In the genomic region with DNA sequence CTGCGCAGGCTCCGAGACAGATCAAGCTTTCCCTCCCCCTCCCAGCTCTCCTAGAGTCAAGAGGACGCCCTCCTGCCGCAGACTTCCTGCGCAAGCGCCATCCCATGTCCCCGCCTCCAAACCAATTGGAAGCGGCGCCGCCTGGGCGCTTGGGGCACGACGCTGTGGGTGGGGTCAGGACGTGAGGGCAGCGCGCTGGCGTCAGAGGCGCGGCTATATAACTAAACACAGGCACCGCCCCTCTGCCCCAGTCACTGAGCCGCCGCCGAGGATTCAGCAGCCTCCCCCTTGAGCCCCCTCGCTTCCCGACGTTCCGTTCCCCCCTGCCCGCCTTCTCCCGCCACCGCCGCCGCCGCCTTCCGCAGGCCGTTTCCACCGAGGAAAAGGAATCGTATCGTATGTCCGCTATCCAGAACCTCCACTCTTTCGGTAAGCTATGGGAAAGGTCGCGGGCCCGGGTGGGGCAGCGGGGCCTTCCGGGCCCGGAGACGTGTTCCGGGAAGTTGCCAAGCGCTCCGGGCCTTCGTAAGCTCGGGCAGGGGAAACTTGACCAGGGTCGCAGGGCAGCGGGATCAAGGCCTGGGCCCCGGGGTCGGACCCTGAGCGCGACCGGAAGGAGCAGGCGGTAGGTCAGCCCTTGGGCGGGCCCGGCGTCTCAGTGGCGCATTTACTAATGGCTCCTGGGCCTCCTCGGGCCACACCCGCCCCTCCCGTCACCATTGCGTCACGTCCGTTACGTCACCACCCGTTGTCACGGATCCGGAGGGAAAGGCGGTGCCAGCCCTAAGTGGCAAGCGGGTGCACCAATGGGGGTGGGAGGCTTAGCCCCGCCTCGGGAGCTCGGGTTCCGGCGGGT, we compare ENCODE assay signal across 1 cellular context.
TF ChIP-seq lines count a peak whose summit lies in the region.

A gene (plus strand): TSS at position 245 of the 856 bp plus-strand sequence. CDS start 154 bp downstream, at position 399.

TF ChIP-seq in K562, 482 proteins besides CTCF, POLR2A, EP300 and RAD21 (continued from another document and continues in another):
- 0 out of 2 replicates have a peak, but pooled peaks have one; percentile 71 for TF ChIP-seq MTF1 (CRISPR knock-in tag; IDR thresholded peaks at IDR 0.05; ENCODE audit: borderline replicate concordance)
- TF ChIP-seq, protein P1, sequence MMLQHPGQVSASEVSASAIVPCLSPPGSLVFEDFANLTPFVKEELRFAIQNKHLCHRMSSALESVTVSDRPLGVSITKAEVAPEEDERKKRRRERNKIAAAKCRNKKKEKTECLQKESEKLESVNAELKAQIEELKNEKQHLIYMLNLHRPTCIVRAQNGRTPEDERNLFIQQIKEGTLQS (IDR thresholded peaks at IDR 0.05) = peak; percentile 100
- TF ChIP-seq, protein P1 (CRISPR knock-in tag; conservative IDR thresholded peaks at IDR 0.05) = peak; percentile 98
- TF ChIP-seq, protein P2, sequence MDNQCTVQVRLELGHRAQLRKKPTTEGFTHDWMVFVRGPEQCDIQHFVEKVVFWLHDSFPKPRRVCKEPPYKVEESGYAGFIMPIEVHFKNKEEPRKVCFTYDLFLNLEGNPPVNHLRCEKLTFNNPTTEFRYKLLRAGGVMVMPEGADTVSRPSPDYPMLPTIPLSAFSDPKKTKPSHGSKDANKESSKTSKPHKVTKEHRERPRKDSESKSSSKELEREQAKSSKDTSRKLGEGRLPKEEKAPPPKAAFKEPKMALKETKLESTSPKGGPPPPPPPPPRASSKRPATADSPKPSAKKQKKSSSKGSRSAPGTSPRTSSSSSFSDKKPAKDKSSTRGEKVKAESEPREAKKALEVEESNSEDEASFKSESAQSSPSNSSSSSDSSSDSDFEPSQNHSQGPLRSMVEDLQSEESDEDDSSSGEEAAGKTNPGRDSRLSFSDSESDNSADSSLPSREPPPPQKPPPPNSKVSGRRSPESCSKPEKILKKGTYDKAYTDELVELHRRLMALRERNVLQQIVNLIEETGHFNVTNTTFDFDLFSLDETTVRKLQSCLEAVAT (IDR thresholded peaks at IDR 0.05) = peak; percentile 96 to 98
- TF ChIP-seq MXI1 (IDR thresholded peaks at IDR 0.05; ENCODE audit: low read depth, low read length) = peak; percentile 31
- no peak for TF ChIP-seq HDAC8 (tag; IDR thresholded peaks at IDR 0.05)
- TF ChIP-seq, protein P3, sequence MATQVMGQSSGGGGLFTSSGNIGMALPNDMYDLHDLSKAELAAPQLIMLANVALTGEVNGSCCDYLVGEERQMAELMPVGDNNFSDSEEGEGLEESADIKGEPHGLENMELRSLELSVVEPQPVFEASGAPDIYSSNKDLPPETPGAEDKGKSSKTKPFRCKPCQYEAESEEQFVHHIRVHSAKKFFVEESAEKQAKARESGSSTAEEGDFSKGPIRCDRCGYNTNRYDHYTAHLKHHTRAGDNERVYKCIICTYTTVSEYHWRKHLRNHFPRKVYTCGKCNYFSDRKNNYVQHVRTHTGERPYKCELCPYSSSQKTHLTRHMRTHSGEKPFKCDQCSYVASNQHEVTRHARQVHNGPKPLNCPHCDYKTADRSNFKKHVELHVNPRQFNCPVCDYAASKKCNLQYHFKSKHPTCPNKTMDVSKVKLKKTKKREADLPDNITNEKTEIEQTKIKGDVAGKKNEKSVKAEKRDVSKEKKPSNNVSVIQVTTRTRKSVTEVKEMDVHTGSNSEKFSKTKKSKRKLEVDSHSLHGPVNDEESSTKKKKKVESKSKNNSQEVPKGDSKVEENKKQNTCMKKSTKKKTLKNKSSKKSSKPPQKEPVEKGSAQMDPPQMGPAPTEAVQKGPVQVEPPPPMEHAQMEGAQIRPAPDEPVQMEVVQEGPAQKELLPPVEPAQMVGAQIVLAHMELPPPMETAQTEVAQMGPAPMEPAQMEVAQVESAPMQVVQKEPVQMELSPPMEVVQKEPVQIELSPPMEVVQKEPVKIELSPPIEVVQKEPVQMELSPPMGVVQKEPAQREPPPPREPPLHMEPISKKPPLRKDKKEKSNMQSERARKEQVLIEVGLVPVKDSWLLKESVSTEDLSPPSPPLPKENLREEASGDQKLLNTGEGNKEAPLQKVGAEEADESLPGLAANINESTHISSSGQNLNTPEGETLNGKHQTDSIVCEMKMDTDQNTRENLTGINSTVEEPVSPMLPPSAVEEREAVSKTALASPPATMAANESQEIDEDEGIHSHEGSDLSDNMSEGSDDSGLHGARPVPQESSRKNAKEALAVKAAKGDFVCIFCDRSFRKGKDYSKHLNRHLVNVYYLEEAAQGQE (CRISPR knock-in tag; IDR thresholded peaks at IDR 0.05; ENCODE audit: low read depth) = no peak
- no peak for TF ChIP-seq ZNF408 (CRISPR knock-in tag; IDR thresholded peaks at IDR 0.05; ENCODE audit: low read depth)
- TF ChIP-seq DPF2 (IDR thresholded peaks at IDR 0.05) = peak; percentile 17; the same call in 1 of the 2 replicates
- peak in 1 of 2 experiments; percentile 19; a peak in 2 of 4 replicates for TF ChIP-seq HDAC1 (IDR thresholded peaks at IDR 0.05)
- TF ChIP-seq ZNF699 (CRISPR knock-in tag; IDR thresholded peaks at IDR 0.05; ENCODE audit: insufficient replicate concordance) = no peak
- TF ChIP-seq XRCC3 (IDR thresholded peaks at IDR 0.05) = no peak
- peak; percentile 40 to 73; a peak in 2 of 4 replicates for TF ChIP-seq SRF (CRISPR knock-in tag; IDR thresholded peaks at IDR 0.05)
- TF ChIP-seq TAF7 (tag; IDR thresholded peaks at IDR 0.05) = peak; percentile 98
- peak; percentile 98 for TF ChIP-seq OTX1 (CRISPR knock-in tag; IDR thresholded peaks at IDR 0.05)
- peak; percentile 78; the same call in 1 of the 2 replicates for TF ChIP-seq CTBP1 (IDR thresholded peaks at IDR 0.05; ENCODE audit: borderline replicate concordance)
- TF ChIP-seq KLF10 (CRISPR knock-in tag; IDR thresholded peaks at IDR 0.05) = no peak
- peak; percentile 86 for TF ChIP-seq JUNB (CRISPR knock-in tag; conservative IDR thresholded peaks at IDR 0.05)
- peak; percentile 66 for TF ChIP-seq SP2 (IDR thresholded peaks at IDR 0.05; ENCODE audit: extremely low read depth, low read depth, low read length, poor library complexity, severe bottlenecking)
- TF ChIP-seq, protein P4, sequence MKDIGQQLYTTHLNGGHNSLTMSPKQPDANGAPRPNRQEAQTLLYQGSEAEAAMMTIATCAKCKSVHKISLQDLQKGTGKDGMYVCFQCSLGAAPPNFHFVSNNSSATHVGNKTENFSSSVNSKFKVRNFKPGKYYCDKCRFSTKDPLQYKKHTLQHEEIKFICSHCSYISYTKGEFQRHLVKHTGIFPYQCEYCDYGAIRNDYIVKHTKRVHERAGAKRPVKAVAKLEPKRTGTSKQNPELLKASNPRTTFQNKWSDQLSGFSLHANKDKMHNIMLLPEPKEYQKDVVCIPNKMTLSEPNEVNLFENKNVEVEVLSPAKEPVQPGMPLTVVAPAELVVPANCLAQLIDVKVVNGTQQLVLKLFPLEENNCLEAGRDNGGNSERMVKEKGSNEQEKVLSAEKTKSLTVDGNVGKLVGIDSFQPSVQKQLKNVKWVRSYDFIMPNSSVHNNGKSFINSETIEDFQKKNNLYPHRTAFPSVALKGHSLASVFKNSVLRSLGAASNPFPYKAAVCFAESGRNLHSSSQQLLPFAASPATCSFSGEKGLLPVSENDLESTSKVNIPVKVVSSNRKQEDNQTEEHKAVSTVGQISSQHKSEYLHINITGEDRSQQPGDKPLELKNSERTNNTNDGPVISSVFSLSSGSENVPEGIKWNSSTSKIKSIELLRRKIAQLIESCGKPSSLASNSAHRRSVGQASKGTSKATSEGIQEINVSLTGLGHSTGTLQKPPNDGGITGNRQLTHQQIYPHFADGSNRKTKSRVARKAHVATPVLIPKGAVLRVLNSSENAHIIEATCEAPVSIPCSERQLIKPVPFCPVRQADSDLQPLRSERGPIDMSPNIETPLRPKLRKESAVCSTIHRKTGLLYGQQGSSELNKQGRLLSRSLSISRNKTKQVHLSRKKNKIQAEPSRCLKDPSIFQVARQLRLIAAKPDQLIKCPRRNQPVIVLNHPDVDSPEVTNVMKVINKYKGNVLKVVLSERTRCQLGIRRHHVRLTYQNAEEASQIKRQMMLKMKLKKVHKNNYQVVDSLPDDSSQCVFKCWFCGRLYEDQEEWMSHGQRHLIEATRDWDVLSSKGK (CRISPR knock-in tag; IDR thresholded peaks at IDR 0.05) = no peak
- TF ChIP-seq ETV1 (tag; conservative IDR thresholded peaks at IDR 0.05; ENCODE audit: low read depth) = peak; percentile 92
- no peak for TF ChIP-seq SRSF9 (IDR thresholded peaks at IDR 0.05; ENCODE audit: borderline replicate concordance, low read depth, low read length)
- no peak for TF ChIP-seq ZNF124 (CRISPR knock-in tag; IDR thresholded peaks at IDR 0.05)
- TF ChIP-seq, protein P5, sequence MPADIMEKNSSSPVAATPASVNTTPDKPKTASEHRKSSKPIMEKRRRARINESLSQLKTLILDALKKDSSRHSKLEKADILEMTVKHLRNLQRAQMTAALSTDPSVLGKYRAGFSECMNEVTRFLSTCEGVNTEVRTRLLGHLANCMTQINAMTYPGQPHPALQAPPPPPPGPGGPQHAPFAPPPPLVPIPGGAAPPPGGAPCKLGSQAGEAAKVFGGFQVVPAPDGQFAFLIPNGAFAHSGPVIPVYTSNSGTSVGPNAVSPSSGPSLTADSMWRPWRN (IDR thresholded peaks at IDR 0.05; ENCODE audit: low read depth) = no peak
- TF ChIP-seq TAF1 (IDR thresholded peaks at IDR 0.05; ENCODE audit: control insufficient read depth, extremely low read depth, insufficient read depth, low read length, severe bottlenecking) = peak; percentile 96
- TF ChIP-seq, protein P6, sequence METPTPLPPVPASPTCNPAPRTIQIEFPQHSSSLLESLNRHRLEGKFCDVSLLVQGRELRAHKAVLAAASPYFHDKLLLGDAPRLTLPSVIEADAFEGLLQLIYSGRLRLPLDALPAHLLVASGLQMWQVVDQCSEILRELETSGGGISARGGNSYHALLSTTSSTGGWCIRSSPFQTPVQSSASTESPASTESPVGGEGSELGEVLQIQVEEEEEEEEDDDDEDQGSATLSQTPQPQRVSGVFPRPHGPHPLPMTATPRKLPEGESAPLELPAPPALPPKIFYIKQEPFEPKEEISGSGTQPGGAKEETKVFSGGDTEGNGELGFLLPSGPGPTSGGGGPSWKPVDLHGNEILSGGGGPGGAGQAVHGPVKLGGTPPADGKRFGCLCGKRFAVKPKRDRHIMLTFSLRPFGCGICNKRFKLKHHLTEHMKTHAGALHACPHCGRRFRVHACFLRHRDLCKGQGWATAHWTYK (CRISPR knock-in tag; IDR thresholded peaks at IDR 0.05) = peak; percentile 97
- TF ChIP-seq STAT5A (IDR thresholded peaks at IDR 0.05; ENCODE audit: borderline replicate concordance, low read length) = no peak
- TF ChIP-seq SIRT6 (IDR thresholded peaks at IDR 0.05; ENCODE audit: low read depth, low read length) = no peak
- no peak for TF ChIP-seq EWSR1 (IDR thresholded peaks at IDR 0.05; ENCODE audit: borderline replicate concordance, low read depth, partially characterized antibody)
- peak; percentile 92; the same call in 1 of the 2 replicates for TF ChIP-seq FOXP1 (CRISPR knock-in tag; IDR thresholded peaks at IDR 0.05)
- TF ChIP-seq EP400 (IDR thresholded peaks at IDR 0.05) = peak; percentile 99; the same call in 1 of the 2 replicates
- TF ChIP-seq MTA3 (IDR thresholded peaks at IDR 0.05; ENCODE audit: borderline replicate concordance) = peak; percentile 99
- TF ChIP-seq, protein P7, sequence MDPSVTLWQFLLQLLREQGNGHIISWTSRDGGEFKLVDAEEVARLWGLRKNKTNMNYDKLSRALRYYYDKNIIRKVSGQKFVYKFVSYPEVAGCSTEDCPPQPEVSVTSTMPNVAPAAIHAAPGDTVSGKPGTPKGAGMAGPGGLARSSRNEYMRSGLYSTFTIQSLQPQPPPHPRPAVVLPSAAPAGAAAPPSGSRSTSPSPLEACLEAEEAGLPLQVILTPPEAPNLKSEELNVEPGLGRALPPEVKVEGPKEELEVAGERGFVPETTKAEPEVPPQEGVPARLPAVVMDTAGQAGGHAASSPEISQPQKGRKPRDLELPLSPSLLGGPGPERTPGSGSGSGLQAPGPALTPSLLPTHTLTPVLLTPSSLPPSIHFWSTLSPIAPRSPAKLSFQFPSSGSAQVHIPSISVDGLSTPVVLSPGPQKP (CRISPR knock-in tag; IDR thresholded peaks at IDR 0.05) = no peak
- TF ChIP-seq, protein P8, sequence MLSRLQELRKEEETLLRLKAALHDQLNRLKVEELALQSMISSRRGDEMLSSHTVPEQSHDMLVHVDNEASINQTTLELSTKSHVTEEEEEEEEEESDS (CRISPR knock-in tag; IDR thresholded peaks at IDR 0.05) = no peak
- TF ChIP-seq, protein P9, sequence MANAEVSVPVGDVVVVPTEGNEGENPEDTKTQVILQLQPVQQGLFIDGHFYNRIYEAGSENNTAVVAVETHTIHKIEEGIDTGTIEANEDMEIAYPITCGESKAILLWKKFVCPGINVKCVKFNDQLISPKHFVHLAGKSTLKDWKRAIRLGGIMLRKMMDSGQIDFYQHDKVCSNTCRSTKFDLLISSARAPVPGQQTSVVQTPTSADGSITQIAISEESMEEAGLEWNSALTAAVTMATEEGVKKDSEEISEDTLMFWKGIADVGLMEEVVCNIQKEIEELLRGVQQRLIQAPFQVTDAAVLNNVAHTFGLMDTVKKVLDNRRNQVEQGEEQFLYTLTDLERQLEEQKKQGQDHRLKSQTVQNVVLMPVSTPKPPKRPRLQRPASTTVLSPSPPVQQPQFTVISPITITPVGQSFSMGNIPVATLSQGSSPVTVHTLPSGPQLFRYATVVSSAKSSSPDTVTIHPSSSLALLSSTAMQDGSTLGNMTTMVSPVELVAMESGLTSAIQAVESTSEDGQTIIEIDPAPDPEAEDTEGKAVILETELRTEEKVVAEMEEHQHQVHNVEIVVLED (CRISPR knock-in tag; IDR thresholded peaks at IDR 0.05) = peak; percentile 98
- no peak for TF ChIP-seq ZBTB1 (CRISPR knock-in tag; IDR thresholded peaks at IDR 0.05; ENCODE audit: borderline replicate concordance, low read depth)
- TF ChIP-seq, protein P10, sequence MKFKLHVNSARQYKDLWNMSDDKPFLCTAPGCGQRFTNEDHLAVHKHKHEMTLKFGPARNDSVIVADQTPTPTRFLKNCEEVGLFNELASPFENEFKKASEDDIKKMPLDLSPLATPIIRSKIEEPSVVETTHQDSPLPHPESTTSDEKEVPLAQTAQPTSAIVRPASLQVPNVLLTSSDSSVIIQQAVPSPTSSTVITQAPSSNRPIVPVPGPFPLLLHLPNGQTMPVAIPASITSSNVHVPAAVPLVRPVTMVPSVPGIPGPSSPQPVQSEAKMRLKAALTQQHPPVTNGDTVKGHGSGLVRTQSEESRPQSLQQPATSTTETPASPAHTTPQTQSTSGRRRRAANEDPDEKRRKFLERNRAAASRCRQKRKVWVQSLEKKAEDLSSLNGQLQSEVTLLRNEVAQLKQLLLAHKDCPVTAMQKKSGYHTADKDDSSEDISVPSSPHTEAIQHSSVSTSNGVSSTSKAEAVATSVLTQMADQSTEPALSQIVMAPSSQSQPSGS (CRISPR knock-in tag; IDR thresholded peaks at IDR 0.05) = 0 out of 2 replicates have a peak, but pooled peaks have one; percentile 63
- TF ChIP-seq, protein P11, sequence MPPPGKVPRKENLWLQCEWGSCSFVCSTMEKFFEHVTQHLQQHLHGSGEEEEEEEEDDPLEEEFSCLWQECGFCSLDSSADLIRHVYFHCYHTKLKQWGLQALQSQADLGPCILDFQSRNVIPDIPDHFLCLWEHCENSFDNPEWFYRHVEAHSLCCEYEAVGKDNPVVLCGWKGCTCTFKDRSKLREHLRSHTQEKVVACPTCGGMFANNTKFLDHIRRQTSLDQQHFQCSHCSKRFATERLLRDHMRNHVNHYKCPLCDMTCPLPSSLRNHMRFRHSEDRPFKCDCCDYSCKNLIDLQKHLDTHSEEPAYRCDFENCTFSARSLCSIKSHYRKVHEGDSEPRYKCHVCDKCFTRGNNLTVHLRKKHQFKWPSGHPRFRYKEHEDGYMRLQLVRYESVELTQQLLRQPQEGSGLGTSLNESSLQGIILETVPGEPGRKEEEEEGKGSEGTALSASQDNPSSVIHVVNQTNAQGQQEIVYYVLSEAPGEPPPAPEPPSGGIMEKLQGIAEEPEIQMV (tag; conservative IDR thresholded peaks at IDR 0.05; ENCODE audit: low read depth) = no peak
- TF ChIP-seq SAP30 (IDR thresholded peaks at IDR 0.05; ENCODE audit: borderline replicate concordance, insufficient read depth, low read depth, low read length, poor library complexity, severe bottlenecking) = no peak
- no peak for TF ChIP-seq ADNP (tag; IDR thresholded peaks at IDR 0.05)
